In genomic region chr7:11192506-11192905, GRCh38 we compare ENCODE assay signal across 12 cellular contexts.
DNase-seq lines count a peak whose midpoint lies in the region; ATAC-seq and TF ChIP-seq lines count a peak whose summit lies in the region.
"Had no signal": no experiment of that assay in that cellular context is flagged by ENCODE, and none has a peak within 500 bp of the region (broad histone marks: within the 10 kb centered on the region; RNA-seq: fewer than 3 reads in every experiment).

No MANE protein-coding gene starts in this region.

- TF ChIP-seq CTCF in VCaP (conservative IDR thresholded peaks at IDR 0.05) (no peak), gastrocnemius medialis (IDR thresholded peaks at IDR 0.05 in 4 of 5, conservative IDR thresholded peaks at IDR 0.05 in 1 of 5) (no peak), PC-9 (conservative IDR thresholded peaks at IDR 0.05) (no peak), GM20000 (IDR thresholded peaks at IDR 0.05; ENCODE audit: extremely low read depth, missing control alignments) (no peak)

- in situ Hi-C loops in gastrocnemius medialis (cut with MboI; ENCODE audit: low sequenced_read_pairs in 4 of 4), result no loop called here

- no peaks in the 10 kb centered on the region for H3F3A ChIP-seq in PC-9 (ENCODE audit: insufficient read depth, low read depth)

- POLR2A ChIA-PET in PC-9 (lab: Charles Lee; ENCODE audit: unreplicated experiment), result no interaction called here

- TF ChIP-seq POLR2A in gastrocnemius medialis (IDR thresholded peaks at IDR 0.05), result no peak

- H3K27me3 ChIP-seq in gastrocnemius medialis (no peaks in the 10 kb centered on the region), PC-9 (ENCODE audit: insufficient read depth, low read depth) (no peaks in the 10 kb centered on the region)

- H3K4me2 ChIP-seq in PC-9, result no peak overlapping the region

- no peaks in the 10 kb centered on the region for H3K79me2 ChIP-seq in PC-9 (ENCODE audit: low read depth)

- H3K4me3 ChIP-seq in gastrocnemius medialis (peak overlapping the region; percentile 12 to 58 (median 45)), PC-9 (no peak overlapping the region)

- intact Hi-C loops in left ventricle myocardium superior (cut with micrococcal nuclease) (no loop called here), gastrocnemius medialis (cut with DNase I; ENCODE audit: low total_unique reads) (no loop called here), left colon (cut with DNase I, micrococcal nuclease) (no loop called here), PC-9 (cut with micrococcal nuclease; ENCODE audit: unreplicated experiment) (no loop called here)

- CTCF ChIA-PET in PC-9 (lab: Charles Lee), result no interaction called here

- H3K9me2 ChIP-seq in PC-9 (ENCODE audit: insufficient read depth), result no peaks in the 10 kb centered on the region

- H4K20me1 ChIP-seq in PC-9 (ENCODE audit: insufficient read depth), result no peaks in the 10 kb centered on the region

- BruUV-seq in PC-9 (replicated peaks; lab: Mats Ljungman, UMichigan), result no TSS peak

- no peak overlapping the region for H2AFZ ChIP-seq in PC-9

- H3K36me3 ChIP-seq in gastrocnemius medialis, result no peaks in the 10 kb centered on the region
- no peaks in the 10 kb centered on the region for H3K36me3 ChIP-seq in PC-9 (ENCODE audit: low read depth)

- ATAC-seq in left ventricle myocardium superior (peak; percentile 52), gastrocnemius medialis (peak in 1 of 2 donors; percentile 42), left colon (no peak)
- ATAC-seq: naive thymus-derived CD8-positive, alpha-beta T cell; T-helper 17 cell had no signal

- H3K4me1 ChIP-seq in gastrocnemius medialis (peaks cover 0 to 5% of the 10 kb centered on the region in 2 donors), PC-9 (replicated peaks; ENCODE audit: insufficient read depth) (no peaks in the 10 kb centered on the region)

- H3K9me3 ChIP-seq in gastrocnemius medialis (no peaks in the 10 kb centered on the region), PC-9 (ENCODE audit: insufficient read depth, low read depth) (no peaks in the 10 kb centered on the region)

- H3K27ac ChIP-seq in VCaP (peak overlapping the region; percentile 92), gastrocnemius medialis (no peak overlapping the region), PC-9 (no peak overlapping the region)

- DNase-seq in GM03348 (ENCODE audit: low spot score), result peak; percentile 48
- DNase-seq in left ventricle myocardium superior, result no peak
- no peak for DNase-seq in gastrocnemius medialis
- no peak for DNase-seq in left colon
- DNase-seq in PC-9, result no peak
- DNase-seq in GM20000 (ENCODE audit: low spot score), result no peak
- no peak for DNase-seq in cerebellar nuclear complex (lab: John Stamatoyannopoulos, UW)
- DNase-seq: DND-41; naive thymus-derived CD8-positive, alpha-beta T cell; NCI-H526; T-helper 17 cell had no signal
